In the genomic region with DNA sequence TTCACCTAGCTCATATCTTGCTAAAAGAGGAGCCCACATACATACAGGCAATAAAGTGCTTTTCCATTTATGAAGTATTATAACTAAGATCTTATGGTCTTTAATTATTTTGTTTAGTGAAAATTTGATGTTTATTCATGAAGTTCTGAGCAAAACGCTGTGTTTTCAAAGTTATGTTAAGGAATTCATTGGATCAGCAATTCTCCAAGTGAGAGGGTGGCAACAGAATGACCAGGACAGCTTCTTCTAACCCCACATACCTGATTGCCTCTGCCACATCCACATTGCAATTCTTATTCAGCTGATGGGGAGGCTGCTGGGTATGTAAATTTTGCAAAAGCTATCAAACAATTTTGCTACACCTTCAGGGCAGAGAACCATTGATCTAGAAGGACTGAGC, we compare ENCODE assay signal across 18 cellular contexts.
DNase-seq lines count a peak whose midpoint lies in the region; ATAC-seq and TF ChIP-seq lines count a peak whose summit lies in the region.
"Had no signal": no experiment of that assay in that cellular context is flagged by ENCODE, and none has a peak within 500 bp of the region (broad histone marks: within the 10 kb centered on the region; RNA-seq: fewer than 3 reads in every experiment).

No MANE protein-coding gene starts in this region.

- TF ChIP-seq CTCF in heart right ventricle (IDR thresholded peaks at IDR 0.05) (no peak), esophagus muscularis mucosa (IDR thresholded peaks at IDR 0.05) (no peak), neural crest cell (conservative IDR thresholded peaks at IDR 0.05) (no peak)

- H3K36me3 ChIP-seq in heart right ventricle (peaks cover 0 to 43% (median 0%) of the 10 kb centered on the region in 9 donors), esophagus muscularis mucosa (peaks cover 0 to 19% (median 5%) of the 10 kb centered on the region in 4 donors)
- H3K36me3 ChIP-seq in effector memory CD4-positive, alpha-beta T cell (ENCODE audit: control insufficient read depth, insufficient read depth, low read length): no peaks in the 10 kb centered on the region

- H3K9me3 Mint-ChIP-seq in neural crest cell: no peaks in the 10 kb centered on the region
- H3K9me3 Mint-ChIP-seq: CD4-positive, alpha-beta T cell; T-cell; type B pancreatic cell had no signal

- H3K27ac Mint-ChIP-seq in neural crest cell (ENCODE audit: unreplicated experiment): peak overlapping the region; percentile 28
- H3K27ac Mint-ChIP-seq: activated CD8-positive, alpha-beta T cell treated with anti-CD3 and anti-CD28 coated beads, Interleukin-2, amount 10 ng/mL, durations not matched to agents 7 days and 5 days; CD4-positive, alpha-beta T cell; T-cell had no signal

- H3K36me3 Mint-ChIP-seq in neural crest cell (ENCODE audit: low read depth): peaks cover 4% of the 10 kb centered on the region
- H3K36me3 Mint-ChIP-seq: T-cell had no signal

- ATAC-seq in heart right ventricle (no peak), Right ventricle myocardium superior (ENCODE audit: poor library complexity) (no peak)
- ATAC-seq: activated CD8-positive, alpha-beta T cell treated with anti-CD3 and anti-CD28 coated beads, Interleukin-2, amount 10 ng/mL, durations not matched to agents 7 days and 5 days; T-cell had no signal

- no peak for DNase-seq in heart right ventricle
- DNase-seq in Right ventricle myocardium superior: no peak
- no peak for DNase-seq in esophagus muscularis mucosa (ENCODE audit: extremely low spot score)
- DNase-seq in neural crest cell (ENCODE audit: low read depth, low spot score): no peak
- no peak for DNase-seq in KG1 (lab: John Stamatoyannopoulos, UW)
- DNase-seq in effector memory CD4-positive, alpha-beta T cell: no peak
- no peak for DNase-seq in cortex of kidney (lab: John Stamatoyannopoulos, UW)
- DNase-seq in AG20443 (ENCODE audit: low spot score): no peak
- DNase-seq: activated CD8-positive, alpha-beta T cell treated with anti-CD3 and anti-CD28 coated beads, Interleukin-2, amount 10 ng/mL, durations not matched to agents 7 days and 5 days; CD4-positive, alpha-beta T cell; cerebellar nuclear complex; DND-41; NCI-H1092; NCI-H82; small intestine; T-cell had no signal

- H3K4me1 Mint-ChIP-seq in neural crest cell: peaks cover 44% of the 10 kb centered on the region
- H3K4me1 Mint-ChIP-seq: T-cell had no signal

- H3K9me3 ChIP-seq in heart right ventricle (no peaks in the 10 kb centered on the region), esophagus muscularis mucosa (no peaks in the 10 kb centered on the region)
- H3K9me3 ChIP-seq in effector memory CD4-positive, alpha-beta T cell (ENCODE audit: control insufficient read depth, low read length): no peaks in the 10 kb centered on the region

- H3K4me3 ChIP-seq in heart right ventricle (no peak overlapping the region), esophagus muscularis mucosa (no peak overlapping the region)
- H3K4me3 ChIP-seq in effector memory CD4-positive, alpha-beta T cell (ENCODE audit: insufficient read depth, low read depth, low read length, poor library complexity, severe bottlenecking): no peak overlapping the region

- no peaks in the 10 kb centered on the region for H3K27me3 ChIP-seq in heart right ventricle
- no peaks in the 10 kb centered on the region for H3K27me3 ChIP-seq in esophagus muscularis mucosa
- H3K27me3 ChIP-seq in effector memory CD4-positive, alpha-beta T cell (replicated peaks; ENCODE audit: control insufficient read depth, insufficient read depth, low read length, poor library complexity, severe bottlenecking): no peaks in the 10 kb centered on the region

- intact Hi-C loops in heart right ventricle (cut with DNase I) (no loop called here), Right ventricle myocardium superior (cut with DNase I) (no loop called here), esophagus muscularis mucosa (cut with DNase I) (no loop called here)

- H3K27me3 Mint-ChIP-seq in neural crest cell (ENCODE audit: low read depth): no peaks in the 10 kb centered on the region
- H3K27me3 Mint-ChIP-seq: type B pancreatic cell had no signal

- H3K4me1 ChIP-seq in heart right ventricle (peaks cover 8 to 84% (median 56%) of the 10 kb centered on the region in 9 donors), esophagus muscularis mucosa (peaks cover 54 to 84% (median 80%) of the 10 kb centered on the region in 4 donors)
- H3K4me1 ChIP-seq in effector memory CD4-positive, alpha-beta T cell (ENCODE audit: control insufficient read depth, insufficient read depth, low read length, poor library complexity, severe bottlenecking): no peaks in the 10 kb centered on the region

- no peak for TF ChIP-seq EP300 in esophagus muscularis mucosa (IDR thresholded peaks at IDR 0.05)

- no peak overlapping the region for H3K4me3 Mint-ChIP-seq in neural crest cell
- H3K4me3 Mint-ChIP-seq: activated CD8-positive, alpha-beta T cell treated with anti-CD3 and anti-CD28 coated beads, Interleukin-2, amount 10 ng/mL, durations not matched to agents 7 days and 5 days; CD4-positive, alpha-beta T cell; T-cell had no signal

- no peak for TF ChIP-seq POLR2A in esophagus muscularis mucosa (IDR thresholded peaks at IDR 0.05; ENCODE audit: low read depth)

- WGBS in heart right ventricle, 2 donors: 62 to 80% methylated on average over 1 of the region's 1 CpG
- WGBS in esophagus muscularis mucosa: 78% methylated on average over 1 of the region's 1 CpG

- H3K27ac ChIP-seq in heart right ventricle (peak overlapping the region in 7 of 10 donors; percentile 23 to 75 (median 45)), esophagus muscularis mucosa (replicated peaks in 1 of 4) (peak overlapping the region; percentile 56 to 69 (median 61))
- no peak overlapping the region for H3K27ac ChIP-seq in effector memory CD4-positive, alpha-beta T cell (ENCODE audit: insufficient read depth, low read length, poor library complexity, severe bottlenecking)
- H3K27ac ChIP-seq: VCaP had no signal
